ENCODE assay signal across 18 cellular contexts in genomic region chr3:76131396-76132153, GRCh38.
DNase-seq lines count a peak whose midpoint lies in the region; TF ChIP-seq lines count a peak whose summit lies in the region.
"Had no signal": no experiment of that assay in that cellular context is flagged by ENCODE, and none has a peak within 500 bp of the region (broad histone marks: within the 10 kb centered on the region; RNA-seq: fewer than 3 reads in every experiment).

No MANE protein-coding gene starts in this region.

- no peaks in the 10 kb centered on the region; the same call in 1 of the 2 replicates for H3K9me2 ChIP-seq in Karpas-422 (replicated peaks; ENCODE audit: insufficient read depth, low read length)

- H3K79me2 ChIP-seq in Karpas-422 (ENCODE audit: low read length): no peaks in the 10 kb centered on the region

- in situ Hi-C loops in ACHN (cut with HindIII; ENCODE audit: low pct_ligation_motif_present, low pct_unique_long_range_greater_than_20kb, low sequenced_read_pairs): no loop called here
- in situ Hi-C loops in astrocyte of the spinal cord (cut with HindIII; ENCODE audit: low sequenced_read_pairs): no loop called here

- H3K27me3 ChIP-seq in Karpas-422 (ENCODE audit: low read length): no peaks in the 10 kb centered on the region
- H3K27me3 ChIP-seq: body of pancreas, heart right ventricle had no signal

- H4K20me1 ChIP-seq in Karpas-422 (ENCODE audit: insufficient read depth, low read depth, low read length): no peaks in the 10 kb centered on the region

- H3K4me1 ChIP-seq in Karpas-422 (ENCODE audit: low read length): no peaks in the 10 kb centered on the region
- H3K4me1 ChIP-seq: body of pancreas, heart right ventricle had no signal

- no peaks in the 10 kb centered on the region for H3K9me3 ChIP-seq in Karpas-422 (ENCODE audit: low read length)
- H3K9me3 ChIP-seq: body of pancreas, heart right ventricle had no signal

- DNase-seq in ACHN (peak; percentile 20), HT1080 (ENCODE audit: low read depth) (peak; percentile 62), astrocyte of the spinal cord (ENCODE audit: low read depth, low spot score) (peak; percentile 16), kidney glomerular epithelial cell (lab: John Stamatoyannopoulos, UW) (peak; percentile 30), NCI-H2107 treated with DMSO at 0.1 percent for 48 hours (lab: John Stamatoyannopoulos, UW; ENCODE audit: unreplicated experiment) (no peak), Karpas-422 (no peak), DMS53 treated with DMSO at 0.1 percent for 48 hours (lab: John Stamatoyannopoulos, UW; ENCODE audit: unreplicated experiment) (no peak)
- no peak for DNase-seq in stimulated activated CD4-positive, alpha-beta T cell treated with anti-CD3 and anti-CD28 coated beads, Interleukin-15, amount 100 ng/mL, for 24 hours
- DNase-seq: activated CD4-positive, alpha-beta T cell treated with anti-CD3 and anti-CD28 coated beads, Interleukin-2, amount 50 U/mL, for 4 hours; activated naive CD4-positive, alpha-beta T cell treated with anti-CD3 and anti-CD28 coated beads, Interleukin-2, amount 10 ng/mL, durations not matched to agents 7 days and 5 days; activated T-cell treated with anti-CD3 and anti-CD28 coated beads for 4 hours; body of pancreas; CD4-positive, CD25-positive, alpha-beta regulatory T cell; DMS79 treated with DMSO at 0.1 percent for 48 hours; heart right ventricle; kidney; NCI-H1105 treated with DMSO at 0.1 percent for 48 hours; retina had no signal

- H3K36me3 ChIP-seq in Karpas-422 (ENCODE audit: insufficient read depth, low read length): no peaks in the 10 kb centered on the region
- H3K36me3 ChIP-seq: heart right ventricle had no signal

- no peak overlapping the region for H2AFZ ChIP-seq in Karpas-422 (ENCODE audit: low read length)

- no peak overlapping the region for H3K4me2 ChIP-seq in Karpas-422 (ENCODE audit: low read depth, low read length, poor library complexity, severe bottlenecking)

- H3K27ac ChIP-seq in Karpas-422 (ENCODE audit: low read length): no peak overlapping the region
- H3K27ac ChIP-seq: body of pancreas, heart right ventricle had no signal

- H3K9ac ChIP-seq in Karpas-422 (ENCODE audit: low read length): no peak overlapping the region

- TF ChIP-seq CTCF in astrocyte of the spinal cord (IDR thresholded peaks at IDR 0.05; ENCODE audit: low read depth, low read length): no peak

- H3K4me3 ChIP-seq in astrocyte of the spinal cord (ENCODE audit: low read depth, low read length): no peak overlapping the region
- H3K4me3 ChIP-seq in Karpas-422 (ENCODE audit: low read length): no peak overlapping the region
- H3K4me3 ChIP-seq: body of pancreas, heart right ventricle had no signal

Comparison
In these comparisons a context has a peak if more than half of its experiments do, and no peak if none do; other contexts are left out.
1. DNase-seq: peak in ACHN (single experiment), HT1080 (single experiment), astrocyte of the spinal cord (single experiment) and kidney glomerular epithelial cell (single experiment); none in stimulated activated CD4-positive, alpha-beta T cell treated with anti-CD3 and anti-CD28 coated beads, Interleukin-15, amount 100 ng/mL, for 24 hours (single experiment), NCI-H2107 treated with DMSO at 0.1 percent for 48 hours (single experiment), Karpas-422 (single experiment) and DMS53 treated with DMSO at 0.1 percent for 48 hours (single experiment).